ENCODE assay signal across 12 cellular contexts in the genomic region with DNA sequence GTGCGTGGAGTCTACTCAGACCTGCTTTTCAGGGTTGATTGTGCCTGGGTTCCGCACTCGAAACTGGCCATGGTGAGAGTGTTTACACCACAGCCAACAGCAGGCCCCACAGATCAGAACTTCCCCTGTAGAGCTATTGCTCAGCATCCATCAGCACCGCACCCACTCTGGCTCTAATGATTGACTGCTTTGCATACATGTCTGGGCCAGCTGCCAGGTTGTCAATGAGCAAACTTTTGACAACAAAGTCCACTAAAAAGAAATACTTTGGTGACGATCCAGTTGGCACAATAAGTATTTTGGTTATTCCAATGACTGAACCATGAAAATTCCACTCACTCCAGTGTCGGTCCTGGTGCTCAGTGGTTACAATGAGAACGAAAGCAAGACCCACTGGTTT.
DNase-seq lines count a peak whose midpoint lies in the region; ATAC-seq, FAIRE-seq and TF ChIP-seq lines count a peak whose summit lies in the region.
"Had no signal": no experiment of that assay in that cellular context is flagged by ENCODE, and none has a peak within 500 bp of the region (broad histone marks: within the 10 kb centered on the region; RNA-seq: fewer than 3 reads in every experiment).

No MANE protein-coding gene starts in this region.

- peaks cover 7% of the 10 kb centered on the region for H3K27me3 Mint-ChIP-seq in CD8-positive, alpha-beta T cell (ENCODE audit: low read depth)

- H3K4me3 Mint-ChIP-seq in CD8-positive, alpha-beta T cell = no peak overlapping the region

- dilution Hi-C loops in endothelial cell of umbilical vein (cut with MboI; ENCODE audit: extremely low pct_ligation_motif_present, low sequenced_read_pairs) = no loop called here

- no peaks in the 10 kb centered on the region for H3K79me2 ChIP-seq in endothelial cell of umbilical vein (ENCODE audit: control insufficient read depth, insufficient read depth, low read length)

- H4K20me1 ChIP-seq in endothelial cell of umbilical vein (replicated peaks; ENCODE audit: control insufficient read depth, extremely low read depth, insufficient read depth, low read length) = no peaks in the 10 kb centered on the region
- H4K20me1 ChIP-seq: BLaER1 treated with 17β-estradiol and CSF1 and Interleukin-3, amounts not matched to agents 10 nM and 100 nM had no signal

- H3K36me3 Mint-ChIP-seq in CD8-positive, alpha-beta T cell = no peaks in the 10 kb centered on the region

- DNase-seq in EL = peak; percentile 25
- DNase-seq in MG63 = peak; percentile 81
- peak; percentile 76 for DNase-seq in endothelial cell of umbilical vein (ENCODE audit: low read depth, low spot score)
- DNase-seq in renal cortical epithelial cell (ENCODE audit: low read depth) = peak; percentile 94
- DNase-seq in NCI-H2107 treated with DMSO at 0.1 percent for 48 hours (lab: John Stamatoyannopoulos, UW; ENCODE audit: unreplicated experiment) = no peak
- DNase-seq in HuH-7 (ENCODE audit: low spot score) = no peak
- DNase-seq in CD8-positive, alpha-beta T cell = no peak
- DNase-seq in NCI-H510A treated with DMSO at 0.1 percent for 48 hours (lab: John Stamatoyannopoulos, UW) = no peak
- DNase-seq: NCI-H1048; stimulated activated naive CD4-positive, alpha-beta T cell had no signal

- no peak overlapping the region for H3K4me3 ChIP-seq in MG63
- H3K4me3 ChIP-seq in endothelial cell of umbilical vein (replicated peaks in 1 of 3; ENCODE audit: insufficient read depth in 1 of 3, low read depth in 1 of 3, low read length in 3 of 3) = no peak overlapping the region
- H3K4me3 ChIP-seq in CD8-positive, alpha-beta T cell (ENCODE audit: low read depth, low read length) = no peak overlapping the region
- H3K4me3 ChIP-seq: BLaER1 treated with 17β-estradiol and CSF1 and Interleukin-3, amounts not matched to agents 10 nM and 100 nM had no signal

- no peak for TF ChIP-seq POLR2A in endothelial cell of umbilical vein (IDR thresholded peaks at IDR 0.05; ENCODE audit: low read depth, low read length)

- intact Hi-C loops in endothelial cell of umbilical vein (cut with micrococcal nuclease) = loop anchor here (10.0 kb wide), 1 partner anchor 506 kb away; no protein-coding TSS in a partner anchor
- intact Hi-C loops in CD8-positive, alpha-beta T cell (cut with DNase I, micrococcal nuclease) = loop anchor here in 1 of 2 experiments (10.0 kb wide), 1 partner anchor 204 kb away; the partner anchor contains the start of gene FOXC2

- H3K4me1 Mint-ChIP-seq in CD8-positive, alpha-beta T cell (ENCODE audit: low read depth) = no peaks in the 10 kb centered on the region

- H3K4me1 ChIP-seq in endothelial cell of umbilical vein (ENCODE audit: control insufficient read depth, extremely low read depth, insufficient read depth, low read length) = no peaks in the 10 kb centered on the region
- no peaks in the 10 kb centered on the region for H3K4me1 ChIP-seq in CD8-positive, alpha-beta T cell (ENCODE audit: insufficient read depth, low read length)

- no peak overlapping the region for H2AFZ ChIP-seq in endothelial cell of umbilical vein (ENCODE audit: low read depth, low read length)

- H3K9me1 ChIP-seq in endothelial cell of umbilical vein (replicated peaks; ENCODE audit: control insufficient read depth, extremely low read depth, insufficient read depth, low read length) = no peaks in the 10 kb centered on the region

- no peak overlapping the region for H3K9ac ChIP-seq in endothelial cell of umbilical vein (replicated peaks; ENCODE audit: extremely low read depth, insufficient read depth, low read length)
- H3K9ac ChIP-seq: BLaER1 treated with 17β-estradiol and CSF1 and Interleukin-3, amounts not matched to agents 10 nM and 100 nM had no signal

- no peak overlapping the region for H3K27ac Mint-ChIP-seq in CD8-positive, alpha-beta T cell

- CTCF ChIA-PET in endothelial cell of umbilical vein (lab: Charles Lee) = no interaction called here
- CTCF ChIA-PET in CD8-positive, alpha-beta T cell (lab: Charles Lee) = no interaction called here

- no peaks in the 10 kb centered on the region for H3K36me3 ChIP-seq in MG63
- H3K36me3 ChIP-seq in endothelial cell of umbilical vein (ENCODE audit: control insufficient read depth in 2 of 2, extremely low read depth in 1 of 2, insufficient read depth in 2 of 2, low read length in 2 of 2) = no peaks in the 10 kb centered on the region
- no peaks in the 10 kb centered on the region for H3K36me3 ChIP-seq in CD8-positive, alpha-beta T cell (ENCODE audit: insufficient read depth, low read length)
- H3K36me3 ChIP-seq: BLaER1 treated with 17β-estradiol and CSF1 and Interleukin-3, amounts not matched to agents 10 nM and 100 nM had no signal

- no peak for TF ChIP-seq CTCF in endothelial cell of umbilical vein (IDR thresholded peaks at IDR 0.05; ENCODE audit: extremely low read depth in 1 of 2, insufficient read depth in 1 of 2, low read depth in 1 of 2, low read length in 2 of 2)
- TF ChIP-seq CTCF in CD8-positive, alpha-beta T cell (IDR thresholded peaks at IDR 0.05) = no peak

- no peak for ATAC-seq in CD8-positive, alpha-beta T cell

- H3K9me3 ChIP-seq in MG63 (no peaks in the 10 kb centered on the region), endothelial cell of umbilical vein (replicated peaks; ENCODE audit: control insufficient read depth, insufficient read depth, low read length) (no peaks in the 10 kb centered on the region)
- no peaks in the 10 kb centered on the region for H3K9me3 ChIP-seq in CD8-positive, alpha-beta T cell (ENCODE audit: low read length)
- H3K9me3 ChIP-seq: BLaER1 treated with 17β-estradiol and CSF1 and Interleukin-3, amounts not matched to agents 10 nM and 100 nM had no signal

- no peaks in the 10 kb centered on the region for H3K27me3 ChIP-seq in MG63
- H3K27me3 ChIP-seq in endothelial cell of umbilical vein (ENCODE audit: control insufficient read depth in 2 of 2, insufficient read depth in 2 of 2, low read length in 2 of 2) = peaks cover 0 to 11% of the 10 kb centered on the region in 2 experiments
- no peaks in the 10 kb centered on the region for H3K27me3 ChIP-seq in CD8-positive, alpha-beta T cell (ENCODE audit: insufficient read depth, low read length)
- H3K27me3 ChIP-seq: BLaER1 treated with 17β-estradiol and CSF1 and Interleukin-3, amounts not matched to agents 10 nM and 100 nM had no signal

- no peak overlapping the region for H3K27ac ChIP-seq in endothelial cell of umbilical vein (ENCODE audit: insufficient read depth, low read depth, low read length)
- H3K27ac ChIP-seq in CD8-positive, alpha-beta T cell (ENCODE audit: low read depth, low read length) = no peak overlapping the region
- H3K27ac ChIP-seq: BLaER1 treated with 17β-estradiol and CSF1 and Interleukin-3, amounts not matched to agents 10 nM and 100 nM had no signal

- FAIRE-seq in endothelial cell of umbilical vein (lab: Jason Lieb, UNC) = no peak
- FAIRE-seq: keratinocyte had no signal

- no TSS peak for BruUV-seq in endothelial cell of umbilical vein (replicated peaks; lab: Mats Ljungman, UMichigan)

- H3K4me2 ChIP-seq in endothelial cell of umbilical vein (ENCODE audit: insufficient read depth, low read length) = no peak overlapping the region
- H3K4me2 ChIP-seq: BLaER1 treated with 17β-estradiol and CSF1 and Interleukin-3, amounts not matched to agents 10 nM and 100 nM had no signal

- POLR2A ChIA-PET in endothelial cell of umbilical vein (lab: Charles Lee) = no interaction called here
- POLR2A ChIA-PET in CD8-positive, alpha-beta T cell (lab: Charles Lee) = no interaction called here

- no peaks in the 10 kb centered on the region for H3K9me3 Mint-ChIP-seq in CD8-positive, alpha-beta T cell

TF ChIP-seq in endothelial cell of umbilical vein, 7 proteins besides CTCF, POLR2A, EP300 and RAD21:
- TF ChIP-seq MYC (IDR thresholded peaks at IDR 0.05; ENCODE audit: low read depth, low read length) = no peak

Comparison
In these comparisons a context has a peak if more than half of its experiments do, and no peak if none do; other contexts are left out.
1. DNase-seq: peak in EL (single experiment), MG63 (single experiment), endothelial cell of umbilical vein (single experiment) and renal cortical epithelial cell (single experiment); none in NCI-H2107 treated with DMSO at 0.1 percent for 48 hours (single experiment), HuH-7 (single experiment), CD8-positive, alpha-beta T cell (0 of 7) and NCI-H510A treated with DMSO at 0.1 percent for 48 hours (single experiment).